Comparison of ENCODE assay signal across 9 cellular contexts in genomic region chr3:52408466-52408865, GRCh38. TPM values are rescaled to one million over a fixed set of nuclear protein-coding genes. Genes with fewer than 3 reads are reported as not detected.
DNase-seq lines count a peak whose midpoint lies in the region; ATAC-seq and TF ChIP-seq lines count a peak whose summit lies in the region.
"Had no signal": no experiment of that assay in that cellular context is flagged by ENCODE, and none has a peak within 500 bp of the region (broad histone marks: within the 10 kb centered on the region; RNA-seq: fewer than 3 reads in every experiment).

No MANE protein-coding gene starts in this region.

- peaks cover 21% of the 10 kb centered on the region for H3K36me3 Mint-ChIP-seq in mesothelial cell of epicardium

- H3K9me3 ChIP-seq in right cardiac atrium (ENCODE audit: control insufficient read depth, low read length) = no peaks in the 10 kb centered on the region

- no peaks in the 10 kb centered on the region for H3K27me3 Mint-ChIP-seq in mesothelial cell of epicardium (ENCODE audit: low read depth)

- H3K27ac ChIP-seq in right cardiac atrium (ENCODE audit: low read length) = no peak overlapping the region

- H3K4me3 ChIP-seq in right cardiac atrium (ENCODE audit: low read length) (no peak overlapping the region), astrocyte of the cerebellum (ENCODE audit: low read depth, low read length) (peak overlapping the region; percentile 98)

- ATAC-seq in Right ventricle myocardium superior (ENCODE audit: poor library complexity) (no peak), right cardiac atrium (no peak)

- in situ Hi-C loops in astrocyte of the cerebellum (cut with HindIII; ENCODE audit: low sequenced_read_pairs) = no loop called here

- TF ChIP-seq CTCF in astrocyte of the cerebellum (IDR thresholded peaks at IDR 0.05; ENCODE audit: low read depth, low read length, missing control alignments) (no peak), mesothelial cell of epicardium (IDR thresholded peaks at IDR 0.05; ENCODE audit: unreplicated experiment) (no peak)

- WGBS in right cardiac atrium = 92% methylated on average over 8 of the region's 8 CpGs

- H3K27ac Mint-ChIP-seq in mesothelial cell of epicardium = peak overlapping the region; percentile 94

- H3K9me3 Mint-ChIP-seq in mesothelial cell of epicardium = no peaks in the 10 kb centered on the region

- peaks cover 6% of the 10 kb centered on the region for H3K4me1 ChIP-seq in right cardiac atrium (ENCODE audit: control insufficient read depth, insufficient read depth, low read length)

- H3K4me1 Mint-ChIP-seq in mesothelial cell of epicardium = peaks cover 25% of the 10 kb centered on the region

- DNase-seq in Right ventricle myocardium superior (peak; percentile 32), right cardiac atrium (no peak), astrocyte of the cerebellum (ENCODE audit: low read depth) (no peak), mesothelial cell of epicardium (ENCODE audit: low spot score in 2 of 2, unreplicated experiment in 2 of 2) (no peak), C1 segment of cervical spinal cord (lab: John Stamatoyannopoulos, UW) (no peak), midbrain (lab: John Stamatoyannopoulos, UW) (no peak), ecto neural progenitor cell (ENCODE audit: low spot score) (no peak), iPS-NIHi11 (ENCODE audit: low spot score) (no peak)
- DNase-seq: NCI-H1930 had no signal

- intact Hi-C loops in Right ventricle myocardium superior (cut with DNase I) = no loop called here
- intact Hi-C loops in right cardiac atrium (cut with DNase I) = no loop called here

- H3K4me3 Mint-ChIP-seq in mesothelial cell of epicardium = peak overlapping the region; percentile 83

- no peaks in the 10 kb centered on the region for H3K27me3 ChIP-seq in right cardiac atrium (ENCODE audit: control insufficient read depth, insufficient read depth)

RNA-seq across cellular contexts. Expression of gene BAP1, which starts 1.3 kb away (rescaled TPM):
- total RNA-seq in Right ventricle myocardium superior (46.2 TPM), right cardiac atrium (10 to 100 TPM; 48.4 to 59.1 (median 55.9) TPM), mesothelial cell of epicardium (96.2 to 106 TPM (median 104 TPM) in 3 replicates)
- polyA plus RNA-seq in right cardiac atrium = 43.0 TPM

RNA-seq across cellular contexts. Expression of gene PHF7, which starts 2.0 kb away (rescaled TPM):
- total RNA-seq in Right ventricle myocardium superior (16.8 TPM), right cardiac atrium (10 to 100 TPM; 15.9 to 28.5 (median 18.3) TPM), mesothelial cell of epicardium (4.1 to 6.6 TPM (median 5.3 TPM) in 3 replicates)
- polyA plus RNA-seq in right cardiac atrium = 10.9 TPM

RNA-seq across cellular contexts. Expression of gene SEMA3G, which starts 36.4 kb away (rescaled TPM):
- total RNA-seq in Right ventricle myocardium superior = 10.4 TPM
- 10 to 100 TPM in 1 of 4 donors, 1 to 10 TPM in 3; 4.7 to 13.1 (median 8.3) TPM for total RNA-seq in right cardiac atrium
- polyA plus RNA-seq in right cardiac atrium = 11.2 TPM
- total RNA-seq in mesothelial cell of epicardium = 0.35 to 0.80 TPM (median 0.66 TPM) in 3 replicates

RNA-seq across cellular contexts. Expression of gene TNNC1, which starts 45.4 kb away (rescaled TPM):
- total RNA-seq in Right ventricle myocardium superior (7,948 TPM), right cardiac atrium (1,000 to 10,000 TPM; 2,349 to 3,477 (median 2,851) TPM), mesothelial cell of epicardium (4.0 to 5.2 TPM (median 4.6 TPM) in 3 replicates)
- 6,305 TPM for polyA plus RNA-seq in right cardiac atrium

RNA-seq across cellular contexts. Expression of gene NISCH, which starts 46.9 kb away (rescaled TPM):
- total RNA-seq in Right ventricle myocardium superior (46.0 TPM), right cardiac atrium (10 to 100 TPM; 48.6 to 59.2 (median 53.0) TPM), mesothelial cell of epicardium (235 to 242 TPM (median 240 TPM) in 3 replicates)
- polyA plus RNA-seq in right cardiac atrium = 31.2 TPM
